ENCODE assay signal across 18 cellular contexts in the genomic region with DNA sequence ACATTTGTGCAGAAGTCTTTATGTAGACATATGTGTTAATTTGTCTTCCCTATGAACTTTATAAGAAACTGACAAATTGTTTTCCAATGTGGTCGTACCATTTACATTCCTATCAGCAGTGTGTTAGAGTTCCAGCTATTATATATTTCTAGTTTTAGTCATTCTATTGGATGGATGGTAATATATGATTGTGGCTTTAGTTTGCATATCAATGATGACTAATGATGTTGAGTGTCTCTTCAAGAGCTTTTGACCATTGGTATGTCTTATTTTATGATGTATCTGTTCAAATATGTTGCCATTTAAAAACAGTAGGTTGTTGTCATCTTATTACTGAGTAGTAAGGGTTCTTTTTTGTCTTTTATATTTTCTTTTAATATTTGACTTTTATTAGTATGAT. TPM values are rescaled to one million over a fixed set of nuclear protein-coding genes. Genes with fewer than 3 reads are reported as not detected.
DNase-seq lines count a peak whose midpoint lies in the region; ATAC-seq and TF ChIP-seq lines count a peak whose summit lies in the region.
"Had no signal": no experiment of that assay in that cellular context is flagged by ENCODE, and none has a peak within 500 bp of the region (broad histone marks: within the 10 kb centered on the region; RNA-seq: fewer than 3 reads in every experiment).

No MANE protein-coding gene starts in this region.

- TF ChIP-seq CTCF in foreskin keratinocyte (conservative IDR thresholded peaks at IDR 0.05) (no peak), GM13976 (IDR thresholded peaks at IDR 0.05; ENCODE audit: borderline replicate concordance, control extremely low read depth, extremely low read depth, insufficient read depth, missing control alignments) (no peak)

- DNase-seq in EH (ENCODE audit: low read depth) = peak; percentile 81
- DNase-seq in HS-5 (ENCODE audit: low read depth) = peak; percentile 79
- DNase-seq in amniotic epithelial cell (ENCODE audit: low read depth) = peak; percentile 22
- peak; percentile 44 to 70 for DNase-seq in foreskin keratinocyte
- no peak for DNase-seq in NCI-H1048 (lab: John Stamatoyannopoulos, UW)
- DNase-seq in GM13976 (ENCODE audit: low spot score) = no peak
- no peak for DNase-seq in activated naive CD8-positive, alpha-beta T cell treated with anti-CD3 and anti-CD28 coated beads for 36 hours
- DNase-seq: DMS 273 treated with DMSO at 0.1 percent for 48 hours, GOT3, MV-4-11, NCI-H1417 treated with DMSO at 0.1 percent for 48 hours, NCI-H1930, NCI-H446 treated with DMSO at 0.1 percent for 48 hours, OCI-M1, RPMI8226 had no signal

- H3K27ac Mint-ChIP-seq in activated naive CD8-positive, alpha-beta T cell treated with anti-CD3 and anti-CD28 coated beads for 36 hours = no peak overlapping the region
- H3K27ac Mint-ChIP-seq: CD14-positive monocyte had no signal

- no peaks in the 10 kb centered on the region for H3K9me3 Mint-ChIP-seq in activated naive CD8-positive, alpha-beta T cell treated with anti-CD3 and anti-CD28 coated beads for 36 hours
- H3K9me3 Mint-ChIP-seq: CD14-positive monocyte had no signal

- in situ Hi-C loops in GM13976 (cut with MboI; ENCODE audit: low sequenced_read_pairs, unreplicated experiment) = loop anchor here (25.0 kb wide), 1 partner anchor 466 kb away; the partner anchor contains the start of gene LRRC8B

- H3K4me1 Mint-ChIP-seq in activated naive CD8-positive, alpha-beta T cell treated with anti-CD3 and anti-CD28 coated beads for 36 hours = no peaks in the 10 kb centered on the region

- H3K4me1 ChIP-seq in foreskin keratinocyte = peaks cover 17% of the 10 kb centered on the region

- no peak overlapping the region for H3K4me3 Mint-ChIP-seq in activated naive CD8-positive, alpha-beta T cell treated with anti-CD3 and anti-CD28 coated beads for 36 hours
- H3K4me3 Mint-ChIP-seq: CD14-positive monocyte had no signal

- H3K27me3 Mint-ChIP-seq in activated naive CD8-positive, alpha-beta T cell treated with anti-CD3 and anti-CD28 coated beads for 36 hours = no peaks in the 10 kb centered on the region

- H3K27ac ChIP-seq in foreskin keratinocyte = no peak overlapping the region
- H3K27ac ChIP-seq: HL-60 had no signal

- H3K27me3 ChIP-seq in foreskin keratinocyte = no peaks in the 10 kb centered on the region

- ATAC-seq in foreskin keratinocyte = peak; percentile 58
- ATAC-seq in GM21367 (IDR thresholded peaks at IDR 0.05; ENCODE audit: unreplicated experiment) = no peak

- H3K36me3 Mint-ChIP-seq in activated naive CD8-positive, alpha-beta T cell treated with anti-CD3 and anti-CD28 coated beads for 36 hours = no peaks in the 10 kb centered on the region
- H3K36me3 Mint-ChIP-seq: CD14-positive monocyte had no signal

RNA-seq across cellular contexts. Expression of gene ZNF326, which starts 16.1 kb away (rescaled TPM):
- 16.6 and 19.8 TPM in 2 replicates for total RNA-seq in foreskin keratinocyte
- 9.4 and 13.0 TPM in 2 replicates for polyA plus RNA-seq in foreskin keratinocyte
- 10 to 100 TPM; 26.8 to 28.1 TPM for total RNA-seq in activated naive CD8-positive, alpha-beta T cell treated with anti-CD3 and anti-CD28 coated beads for 36 hours

Comparison
In these comparisons a context has a peak if more than half of its experiments do, and no peak if none do; other contexts are left out.
1. DNase-seq: peak in EH (single experiment), HS-5 (single experiment), amniotic epithelial cell (single experiment) and foreskin keratinocyte (2 of 2); none in NCI-H1048 (single experiment), GM13976 (single experiment) and activated naive CD8-positive, alpha-beta T cell treated with anti-CD3 and anti-CD28 coated beads for 36 hours (single experiment).